In the genomic region with DNA sequence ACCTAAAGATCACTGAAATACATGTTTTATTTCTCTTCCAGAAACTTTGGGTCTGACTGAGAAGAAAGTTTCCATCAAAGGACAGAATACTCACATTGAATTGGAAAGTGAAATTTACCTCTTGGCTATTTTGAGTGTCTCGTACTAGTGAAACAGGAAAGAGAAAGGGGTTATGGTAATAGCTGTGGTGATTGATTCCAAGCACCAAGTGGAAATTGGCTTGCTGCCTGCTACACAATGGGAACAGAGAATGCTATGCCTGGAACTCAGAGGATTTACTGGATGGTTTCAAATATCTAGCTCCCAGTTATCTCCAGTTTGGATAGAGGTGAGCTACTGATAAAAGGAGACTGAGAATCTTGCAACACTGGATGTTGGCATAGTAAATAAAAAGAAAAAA, we compare ENCODE assay signal across 26 cellular contexts.
A peak's percentile ranks its signal among the peaks of the same experiment; 100 is the strongest.
DNase-seq lines count a peak whose midpoint lies in the region; ATAC-seq and TF ChIP-seq lines count a peak whose summit lies in the region.
"Had no signal": no experiment of that assay in that cellular context is flagged by ENCODE, and none has a peak within 500 bp of the region (broad histone marks: within the 10 kb centered on the region; RNA-seq: fewer than 3 reads in every experiment).

No MANE protein-coding gene starts in this region.

- 38 to 64% methylated on average over 1 of the region's 1 CpG for WGBS in esophagus squamous epithelium, 2 donors

- H3K9ac ChIP-seq in neural progenitor cell = no peak overlapping the region
- H3K9ac ChIP-seq: KMS-11 had no signal

- H3K36me3 ChIP-seq in neural progenitor cell (no peaks in the 10 kb centered on the region), esophagus squamous epithelium (no peaks in the 10 kb centered on the region)
- H3K36me3 ChIP-seq: heart right ventricle, left ventricle myocardium inferior, vagina had no signal

- no peak overlapping the region for H3K4me3 Mint-ChIP-seq in neural progenitor cell
- H3K4me3 Mint-ChIP-seq: activated CD8-positive, alpha-beta T cell treated with anti-CD3 and anti-CD28 coated beads for 36 hours; CD14-positive monocyte; central memory CD8-positive, alpha-beta T cell; H9; immature natural killer cell; stimulated activated memory B cell treated with anti-CD40 and anti-IgM and Interleukin-4, amounts not matched to agents 10 μg/mL and 1 μg/mL and 100 μg/mL, for 72 hours had no signal

- H3K4me2 ChIP-seq in neural progenitor cell = peak overlapping the region; percentile 44
- H3K4me2 ChIP-seq: KMS-11 had no signal

- peak; percentile 58 for ATAC-seq in GM19043 (IDR thresholded peaks at IDR 0.05; ENCODE audit: low read depth, unreplicated experiment)
- ATAC-seq in HG03342 (IDR thresholded peaks at IDR 0.05; ENCODE audit: unreplicated experiment) = peak; percentile 56
- ATAC-seq: activated CD8-positive, alpha-beta T cell treated with anti-CD3 and anti-CD28 coated beads for 36 hours; heart right ventricle; Right ventricle myocardium inferior; stimulated activated memory B cell treated with anti-CD40 and anti-IgM and Interleukin-4, amounts not matched to agents 10 μg/mL and 1 μg/mL and 100 μg/mL, for 72 hours had no signal

- no peaks in the 10 kb centered on the region for H3K27me3 ChIP-seq in neural progenitor cell
- no peaks in the 10 kb centered on the region for H3K27me3 ChIP-seq in esophagus squamous epithelium
- H3K27me3 ChIP-seq: heart right ventricle, vagina had no signal

- no peaks in the 10 kb centered on the region for H3K4me1 Mint-ChIP-seq in neural progenitor cell
- H3K4me1 Mint-ChIP-seq: CD14-positive monocyte; central memory CD8-positive, alpha-beta T cell; H9; immature natural killer cell; stimulated activated memory B cell treated with anti-CD40 and anti-IgM and Interleukin-4, amounts not matched to agents 10 μg/mL and 1 μg/mL and 100 μg/mL, for 72 hours had no signal

- no peak for TF ChIP-seq CTCF in neural progenitor cell (IDR thresholded peaks at IDR 0.05)
- no peak for TF ChIP-seq CTCF in esophagus squamous epithelium (IDR thresholded peaks at IDR 0.05)

- H3K27me3 Mint-ChIP-seq in neural progenitor cell (ENCODE audit: insufficient read depth, low read depth) = no peaks in the 10 kb centered on the region
- H3K27me3 Mint-ChIP-seq: activated CD8-positive, alpha-beta T cell treated with anti-CD3 and anti-CD28 coated beads for 36 hours; central memory CD8-positive, alpha-beta T cell; stimulated activated memory B cell treated with anti-CD40 and anti-IgM and Interleukin-4, amounts not matched to agents 10 μg/mL and 1 μg/mL and 100 μg/mL, for 72 hours had no signal

- no peaks in the 10 kb centered on the region for H3K9me3 Mint-ChIP-seq in neural progenitor cell

- intact Hi-C loops in esophagus squamous epithelium (cut with DNase I) = no loop called here

- H3K27ac ChIP-seq in neural progenitor cell (peak overlapping the region; percentile 13), esophagus squamous epithelium (no peak overlapping the region)
- H3K27ac ChIP-seq: heart right ventricle, KMS-11, left ventricle myocardium inferior, vagina had no signal

- H2AFZ ChIP-seq in neural progenitor cell (replicated peaks) = no peak overlapping the region

- H3K9me3 ChIP-seq in neural progenitor cell (ENCODE audit: low read depth) (no peaks in the 10 kb centered on the region), esophagus squamous epithelium (peaks cover 0 to 3% (median 0%) of the 10 kb centered on the region in 3 donors)
- H3K9me3 ChIP-seq: vagina had no signal

- no peak overlapping the region for H3K27ac Mint-ChIP-seq in neural progenitor cell
- H3K27ac Mint-ChIP-seq: activated CD8-positive, alpha-beta T cell treated with anti-CD3 and anti-CD28 coated beads for 36 hours; CD14-positive monocyte; H9; immature natural killer cell; stimulated activated memory B cell treated with anti-CD40 and anti-IgM and Interleukin-4, amounts not matched to agents 10 μg/mL and 1 μg/mL and 100 μg/mL, for 72 hours had no signal

- DNase-seq in astrocyte of the hippocampus (ENCODE audit: low read depth, low spot score) (peak; percentile 83), neural progenitor cell (ENCODE audit: low spot score) (peak; percentile 52), amygdala (lab: John Stamatoyannopoulos, UW) (no peak), esophagus squamous epithelium (lab: John Stamatoyannopoulos, UW) (no peak), COLO829 (ENCODE audit: low spot score) (no peak)
- DNase-seq: activated CD4-positive, CD25-positive, alpha-beta regulatory T cell treated with anti-CD3 and anti-CD28 coated beads, Interleukin-2, amount 50 U/mL, for 72 hours; activated CD8-positive, alpha-beta T cell treated with anti-CD3 and anti-CD28 coated beads for 36 hours; activated naive CD4-positive, alpha-beta T cell; activated T-cell treated with anti-CD3 and anti-CD28 coated beads, Interleukin-2, amount 50 U/mL, for 1 hour; foreskin fibroblast; H9; immature natural killer cell; left ventricle myocardium inferior; NCI-H1694; NCI-H2227 treated with DMSO at 0.1 percent for 48 hours; NCI-H774; small intestine had no signal

- no peaks in the 10 kb centered on the region for H3K79me2 ChIP-seq in neural progenitor cell (ENCODE audit: low read depth)

- no peaks in the 10 kb centered on the region for H3K36me3 Mint-ChIP-seq in neural progenitor cell
- H3K36me3 Mint-ChIP-seq: CD14-positive monocyte; stimulated activated memory B cell treated with anti-CD40 and anti-IgM and Interleukin-4, amounts not matched to agents 10 μg/mL and 1 μg/mL and 100 μg/mL, for 72 hours had no signal

- H3K4me3 ChIP-seq in neural progenitor cell (no peak overlapping the region), esophagus squamous epithelium (no peak overlapping the region)
- H3K4me3 ChIP-seq: heart right ventricle, left ventricle myocardium inferior, vagina had no signal

- no peaks in the 10 kb centered on the region for H3F3A ChIP-seq in neural progenitor cell (ENCODE audit: low read depth)

- H3K4me1 ChIP-seq in neural progenitor cell (peaks cover 5% of the 10 kb centered on the region), esophagus squamous epithelium (no peaks in the 10 kb centered on the region)
- H3K4me1 ChIP-seq: heart right ventricle, left ventricle myocardium inferior, vagina had no signal

- H4K20me1 ChIP-seq in neural progenitor cell (ENCODE audit: low read depth) = no peaks in the 10 kb centered on the region

- TF ChIP-seq POLR2A in esophagus squamous epithelium (IDR thresholded peaks at IDR 0.05) = no peak

Comparison
In these comparisons a context has a peak if more than half of its experiments do, and no peak if none do; other contexts are left out.
1. DNase-seq: peak in astrocyte of the hippocampus (single experiment) and neural progenitor cell (single experiment); none in amygdala (0 of 56), esophagus squamous epithelium (single experiment) and COLO829 (single experiment).